23 cellular contexts compared by ENCODE assay signal in the genomic region with DNA sequence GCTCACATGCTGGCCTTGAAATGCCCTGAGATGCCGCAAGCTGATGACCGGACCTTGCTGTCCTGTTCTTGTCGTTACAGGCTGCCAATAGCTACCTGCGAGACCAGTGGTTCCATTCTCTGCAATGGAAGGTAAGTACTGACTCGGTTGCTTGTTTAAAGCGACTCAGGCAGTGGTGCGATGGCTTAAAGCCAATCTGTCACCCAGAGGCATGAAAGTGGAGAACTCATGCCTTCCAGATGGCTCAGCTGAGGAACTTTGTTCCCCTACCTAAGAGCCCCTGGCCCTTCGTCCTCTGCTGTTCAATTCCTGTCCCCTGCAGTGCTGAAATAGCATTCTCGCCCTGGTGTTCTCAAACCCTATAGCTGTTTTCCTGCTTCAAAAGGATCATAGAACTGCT.
DNase-seq lines count a peak whose midpoint lies in the region; ATAC-seq, FAIRE-seq and TF ChIP-seq lines count a peak whose summit lies in the region.
"Had no signal": no experiment of that assay in that cellular context is flagged by ENCODE, and none has a peak within 500 bp of the region (broad histone marks: within the 10 kb centered on the region; RNA-seq: fewer than 3 reads in every experiment).

No MANE protein-coding gene starts in this region.

- H3K27me3 ChIP-seq in HepG2 (ENCODE audit: control insufficient read depth in 1 of 2, insufficient read depth in 2 of 2, low read length in 2 of 2): no peaks in the 10 kb centered on the region
- no peaks in the 10 kb centered on the region for H3K27me3 ChIP-seq in right lobe of liver
- no peaks in the 10 kb centered on the region for H3K27me3 ChIP-seq in neuronal stem cell (ENCODE audit: control insufficient read depth in 3 of 3, insufficient read depth in 3 of 3, low read depth in 1 of 3, low read length in 3 of 3)
- H3K27me3 ChIP-seq in gastroesophageal sphincter: no peaks in the 10 kb centered on the region
- H3K27me3 ChIP-seq: dorsolateral prefrontal cortex, upper lobe of right lung had no signal

- H3K4ac ChIP-seq in neuronal stem cell (ENCODE audit: low read length): no peak overlapping the region

- DNase-seq in HepG2 (ENCODE audit: low spot score) (no peak), right lobe of liver (no peak), epithelial cell of esophagus (ENCODE audit: low read depth) (peak; percentile 56), neuronal stem cell (ENCODE audit: low spot score) (no peak), NK-92 (lab: John Stamatoyannopoulos, UW; ENCODE audit: unreplicated experiment) (no peak), head of caudate nucleus (no peak), NCI-H226 (no peak)
- DNase-seq: activated B cell treated with CpG ODN at 0.5 μM for 24 hours; activated CD8-positive, alpha-beta memory T cell treated with anti-CD3 and anti-CD28 coated beads for 24 hours; activated naive CD8-positive, alpha-beta T cell treated with anti-CD3 and anti-CD28 coated beads, Interleukin-2, amount 10 ng/mL, durations not matched to agents 7 days and 5 days; dorsolateral prefrontal cortex; GDM1; H9; left ventricle myocardium superior; NCI-H1417 treated with DMSO at 0.1 percent for 48 hours; NCI-H82; PC-9; right cardiac atrium; stimulated activated naive B cell treated with anti-CD40 and anti-IgM and Interleukin-4, amounts not matched to agents 10 μg/mL and 1 μg/mL and 100 μg/mL, for 72 hours; upper lobe of right lung had no signal

- ATAC-seq in HepG2: no peak
- no peak for ATAC-seq in right lobe of liver
- ATAC-seq in gastroesophageal sphincter: no peak
- ATAC-seq: left ventricle myocardium superior; right cardiac atrium; stimulated activated naive B cell treated with anti-CD40 and anti-IgM and Interleukin-4, amounts not matched to agents 10 μg/mL and 1 μg/mL and 100 μg/mL, for 72 hours; upper lobe of right lung had no signal

- H4K8ac ChIP-seq in neuronal stem cell (ENCODE audit: low read depth, low read length): no peak overlapping the region

- no peak overlapping the region for H2BK120ac ChIP-seq in neuronal stem cell (ENCODE audit: low read depth, low read length)

- TF ChIP-seq CTCF in HepG2 (CRISPR knock-in tag; IDR thresholded peaks at IDR 0.05) (no peak), right lobe of liver (IDR thresholded peaks at IDR 0.05) (no peak), epithelial cell of esophagus (IDR thresholded peaks at IDR 0.05; ENCODE audit: insufficient read depth, low read depth, low read length, missing control alignments) (no peak), gastroesophageal sphincter (IDR thresholded peaks at IDR 0.05) (no peak)

- 97% methylated on average over 4 of the region's 9 CpGs for WGBS in HepG2 (ENCODE audit: low lambda C conversion rate)
- WGBS in right lobe of liver (ENCODE audit: insufficient coverage, low coverage, low lambda C conversion rate, missing lambda C conversion rate): 81% methylated on average over 6 of the region's 9 CpGs
- WGBS in neuronal stem cell (ENCODE audit: extremely low coverage in 2 of 2, insufficient read length in 2 of 2, insufficient replicate concordance in 1 of 2), 2 donors: no CpG with 5 or more reads among the region's 9 CpGs
- WGBS in gastroesophageal sphincter (ENCODE audit: low coverage in 1 of 2), 2 donors: 100% methylated on average over 1 of the region's 9 CpGs; no CpG with 5 or more reads in 1 of the 2 donors

- TF ChIP-seq POLR2A in HepG2 (IDR thresholded peaks at IDR 0.05; ENCODE audit: insufficient read depth in 1 of 2, low read depth in 2 of 2, low read length in 2 of 2) (no peak), right lobe of liver (IDR thresholded peaks at IDR 0.05) (no peak), gastroesophageal sphincter (IDR thresholded peaks at IDR 0.05) (no peak)

- no peak overlapping the region for H3K18ac ChIP-seq in neuronal stem cell (ENCODE audit: low read length)

- H3K14ac ChIP-seq in neuronal stem cell (ENCODE audit: low read length): no peak overlapping the region

- H2BK5ac ChIP-seq in neuronal stem cell (ENCODE audit: low read length): no peak overlapping the region

- BruUV-seq in HepG2 (replicated peaks; lab: Mats Ljungman, UMichigan): no TSS peak

- peaks cover 31% of the 10 kb centered on the region for H3K4me1 ChIP-seq in HepG2 (ENCODE audit: insufficient read depth, low read length)
- peaks cover 0 to 10% (median 5%) of the 10 kb centered on the region in 4 donors for H3K4me1 ChIP-seq in right lobe of liver
- H3K4me1 ChIP-seq in neuronal stem cell (ENCODE audit: control insufficient read depth in 2 of 2, insufficient read depth in 1 of 2, low read depth in 1 of 2, low read length in 2 of 2): peaks cover 0 to 8% of the 10 kb centered on the region in 2 donors
- H3K4me1 ChIP-seq in gastroesophageal sphincter: peaks cover 0 to 33% (median 19%) of the 10 kb centered on the region in 3 donors

- peaks cover 5% of the 10 kb centered on the region for H3K79me1 ChIP-seq in neuronal stem cell (ENCODE audit: low read depth, low read length)

- in situ Hi-C loops in HepG2 (cut with HindIII; ENCODE audit: extremely low pct_ligation_motif_present, low pct_unique_long_range_greater_than_20kb): loop anchor here (5.0 kb wide), 1 partner anchor 102 kb away; no protein-coding TSS in a partner anchor

- H3K36me3 ChIP-seq in HepG2 (replicated peaks in 1 of 2; ENCODE audit: control insufficient read depth in 1 of 2, insufficient read depth in 2 of 2, low read length in 2 of 2): peaks cover 55 to 75% of the 10 kb centered on the region in 2 experiments
- no peaks in the 10 kb centered on the region for H3K36me3 ChIP-seq in right lobe of liver
- peaks cover 9 to 29% of the 10 kb centered on the region in 2 donors for H3K36me3 ChIP-seq in neuronal stem cell (replicated peaks in 1 of 2; ENCODE audit: control insufficient read depth in 2 of 2, insufficient read depth in 2 of 2, low read length in 2 of 2)
- peaks cover 0 to 30% of the 10 kb centered on the region in 2 donors for H3K36me3 ChIP-seq in gastroesophageal sphincter

- intact Hi-C loops in HepG2 (cut with micrococcal nuclease; ENCODE audit: unreplicated experiment) (loop anchor here (5.0 kb wide), 1 partner anchor 117 kb away; no protein-coding TSS in a partner anchor), right lobe of liver (cut with DNase I) (no loop called here), head of caudate nucleus (cut with DNase I) (loop anchor here (10.0 kb wide), 1 partner anchor 74 kb away; no protein-coding TSS in a partner anchor)

- H3K4me2 ChIP-seq in HepG2 (ENCODE audit: low read depth, low read length) (no peak overlapping the region), neuronal stem cell (ENCODE audit: insufficient read depth, low read length, poor library complexity, severe bottlenecking) (no peak overlapping the region)
- H3K4me2 ChIP-seq: PC-9 had no signal

- no peak overlapping the region for H3K23ac ChIP-seq in neuronal stem cell (ENCODE audit: low read depth, low read length, poor library complexity)

- H2BK12ac ChIP-seq in neuronal stem cell (ENCODE audit: low read length): no peak overlapping the region

- H3K4me3 ChIP-seq in HepG2 (replicated peaks in 1 of 3; ENCODE audit: insufficient read depth in 1 of 3, low read depth in 2 of 3, low read length in 3 of 3) (no peak overlapping the region), right lobe of liver (no peak overlapping the region), epithelial cell of esophagus (ENCODE audit: low read length) (no peak overlapping the region), neuronal stem cell (ENCODE audit: low read length in 2 of 2) (no peak overlapping the region), gastroesophageal sphincter (no peak overlapping the region)
- H3K4me3 ChIP-seq: dorsolateral prefrontal cortex, PC-9, upper lobe of right lung had no signal

- CTCF ChIA-PET in HepG2 (lab: Yijun Ruan, JAX; ENCODE audit: low intra/inter-chr PET ratio, low total read pairs): no interaction called here

- H3K9ac ChIP-seq in HepG2 (ENCODE audit: insufficient read depth, low read depth, low read length) (no peak overlapping the region), neuronal stem cell (ENCODE audit: low read depth, low read length, poor library complexity) (peak overlapping the region; percentile 24)

- H3K79me2 ChIP-seq in HepG2 (ENCODE audit: insufficient read depth, low read length): peaks cover 14% of the 10 kb centered on the region

- no peak for TF ChIP-seq RAD21 in HepG2 (CRISPR knock-in tag; IDR thresholded peaks at IDR 0.05)

- H3K9me3 ChIP-seq in HepG2 (ENCODE audit: low read length) (no peaks in the 10 kb centered on the region), right lobe of liver (no peaks in the 10 kb centered on the region), neuronal stem cell (replicated peaks in 1 of 2; ENCODE audit: control insufficient read depth in 2 of 2, insufficient read depth in 1 of 2, low read depth in 1 of 2, low read length in 2 of 2) (peaks cover 10 to 11% of the 10 kb centered on the region in 2 donors), gastroesophageal sphincter (no peaks in the 10 kb centered on the region)
- H3K9me3 ChIP-seq: upper lobe of right lung had no signal

- POLR2A ChIA-PET in HepG2 (lab: Yijun Ruan, JAX): no interaction called here

- H2AK5ac ChIP-seq in neuronal stem cell (ENCODE audit: low read depth, low read length): no peak overlapping the region

- H4K20me1 ChIP-seq in HepG2 (ENCODE audit: insufficient read depth, low read length): peaks cover 76% of the 10 kb centered on the region; the same call in 1 of the 2 replicates

- H2AFZ ChIP-seq in HepG2 (ENCODE audit: low read length): no peak overlapping the region
- H2AFZ ChIP-seq in neuronal stem cell (ENCODE audit: low read length): no peak overlapping the region
- H2AFZ ChIP-seq: PC-9 had no signal

- H2BK15ac ChIP-seq in neuronal stem cell (ENCODE audit: low read length): no peak overlapping the region

- no peak overlapping the region for H3K27ac ChIP-seq in HepG2 (ENCODE audit: extremely low read length, insufficient read depth, low read length)
- no peak overlapping the region for H3K27ac ChIP-seq in right lobe of liver
- H3K27ac ChIP-seq in neuronal stem cell (replicated peaks; ENCODE audit: low read length): no peak overlapping the region
- H3K27ac ChIP-seq in gastroesophageal sphincter: no peak overlapping the region
- H3K27ac ChIP-seq: PC-9, upper lobe of right lung had no signal

- FAIRE-seq in HepG2 (lab: Jason Lieb, UNC): no peak
- FAIRE-seq: A204.1, GM19239 had no signal

- H4K91ac ChIP-seq in neuronal stem cell (ENCODE audit: low read depth, low read length, poor library complexity): no peak overlapping the region

- TF ChIP-seq EP300 in HepG2 (IDR thresholded peaks at IDR 0.05; ENCODE audit: low read depth in 2 of 2, low read length in 2 of 2): no peak
- TF ChIP-seq EP300 in HepG2 (CRISPR knock-in tag; IDR thresholded peaks at IDR 0.05; ENCODE audit: borderline replicate concordance): no peak
- no peak for TF ChIP-seq EP300 in gastroesophageal sphincter (IDR thresholded peaks at IDR 0.05)

TF ChIP-seq in HepG2, 621 proteins besides CTCF, POLR2A, EP300 and RAD21:
- peak; percentile 60 for TF ChIP-seq RBM22 (optimal IDR thresholded peaks at IDR 0.05; ENCODE audit: low read length)
- TF ChIP-seq ZNF343 (CRISPR knock-in tag; IDR thresholded peaks at IDR 0.05): no peak
TF ChIP-seq in HepG2: peak in this region for 1.

Comparison
In these comparisons a context has a peak if more than half of its experiments do, and no peak if none do; other contexts are left out.
1. intact Hi-C loops: an anchor here in HepG2 (5.0 kb wide) and head of caudate nucleus (10.0 kb wide); none called in right lobe of liver.